Comparison of ENCODE assay signal across 28 cellular contexts in the genomic region with DNA sequence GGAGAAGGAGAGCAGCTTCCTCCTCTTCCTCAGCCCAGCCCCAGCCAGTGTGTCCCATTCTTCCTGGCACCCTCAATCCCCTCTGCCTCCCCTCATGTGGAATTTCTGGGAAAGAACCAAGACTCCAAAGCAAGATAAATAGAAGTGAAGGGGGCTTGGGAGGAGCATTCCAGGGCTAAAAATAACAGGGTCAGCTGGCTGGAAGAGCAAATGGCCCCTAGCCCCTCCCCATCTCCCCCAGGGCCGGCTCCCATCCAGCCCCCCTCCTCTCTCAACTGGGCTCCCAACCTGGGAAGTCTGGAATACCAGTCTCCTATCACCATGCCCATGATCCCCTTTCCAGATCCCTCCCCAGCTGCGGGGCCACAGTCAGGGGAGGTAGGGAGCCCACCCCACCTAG.
DNase-seq lines count a peak whose midpoint lies in the region; ATAC-seq, FAIRE-seq and TF ChIP-seq lines count a peak whose summit lies in the region.
"Had no signal": no experiment of that assay in that cellular context is flagged by ENCODE, and none has a peak within 500 bp of the region (broad histone marks: within the 10 kb centered on the region; RNA-seq: fewer than 3 reads in every experiment).

No MANE protein-coding gene starts in this region.

- peaks cover 5% of the 10 kb centered on the region for H3K27me3 Mint-ChIP-seq in astrocyte (ENCODE audit: low read depth, unreplicated experiment)
- H3K27me3 Mint-ChIP-seq: activated CD4-positive, alpha-beta memory T cell treated with anti-CD3 and anti-CD28 coated beads for 36 hours; CD4-positive, alpha-beta memory T cell had no signal

- no peak overlapping the region for H4K91ac ChIP-seq in neuronal stem cell (ENCODE audit: low read depth, low read length, poor library complexity)

- no peaks in the 10 kb centered on the region for H4K20me1 ChIP-seq in astrocyte (ENCODE audit: insufficient read depth, low read length)

- H3K4me2 ChIP-seq in A549 (no peak overlapping the region), astrocyte (ENCODE audit: low read length) (no peak overlapping the region), neuronal stem cell (ENCODE audit: insufficient read depth, low read length, poor library complexity, severe bottlenecking) (no peak overlapping the region)

- no peak overlapping the region for H2BK120ac ChIP-seq in neuronal stem cell (ENCODE audit: low read depth, low read length)

- H3K36me3 Mint-ChIP-seq in astrocyte (ENCODE audit: low read depth, unreplicated experiment): no peaks in the 10 kb centered on the region
- H3K36me3 Mint-ChIP-seq: activated CD4-positive, alpha-beta memory T cell treated with anti-CD3 and anti-CD28 coated beads for 36 hours; CD4-positive, alpha-beta memory T cell; naive B cell had no signal

- H3K27ac Mint-ChIP-seq in astrocyte (ENCODE audit: unreplicated experiment): peak overlapping the region; percentile 87
- H3K27ac Mint-ChIP-seq: activated CD4-positive, alpha-beta memory T cell treated with anti-CD3 and anti-CD28 coated beads for 36 hours; activated naive CD4-positive, alpha-beta T cell treated with anti-CD3 and anti-CD28 coated beads for 36 hours; naive B cell; T-helper 1 cell treated with Interleukin-12 subunit alpha and Interleukin-12 subunit beta and Interleukin-4 antibody, amounts not matched to agents 30 μg/mL and 1 μg/mL, for 36 hours had no signal

- no peak for DNase-seq in A549 (ENCODE audit: low read depth in 1 of 2, low spot score in 1 of 2)
- DNase-seq in astrocyte (ENCODE audit: low read depth): no peak
- peak; percentile 61 for DNase-seq in left kidney (ENCODE audit: low read depth, low spot score)
- DNase-seq in neuronal stem cell (ENCODE audit: low spot score): no peak
- no peak for DNase-seq in NCI-H748 (lab: John Stamatoyannopoulos, UW; ENCODE audit: unreplicated experiment)
- DNase-seq in occipital lobe (lab: John Stamatoyannopoulos, UW): no peak
- no peak for DNase-seq in hepatic stellate cell (ENCODE audit: low spot score)
- DNase-seq in HuH-7 (ENCODE audit: low spot score): no peak
- DNase-seq: activated CD4-positive, alpha-beta memory T cell treated with anti-CD3 and anti-CD28 coated beads for 36 hours; activated naive CD4-positive, alpha-beta T cell treated with anti-CD3 and anti-CD28 coated beads for 36 hours; adrenal gland; AML-193; body of pancreas; CD4-positive, alpha-beta memory T cell; cerebellar nuclear complex; naive B cell; NCI-H2081; NCI-H2227 treated with DMSO at 0.1 percent for 48 hours; NCI-H526; NK-92 treated with Interleukin-12 subunit alpha and Interleukin-12 subunit beta, amount 100 ng/mL, for 24 hours; stimulated activated naive CD4-positive, alpha-beta T cell had no signal

- POLR2A ChIA-PET in A549 (lab: Yijun Ruan, JAX): no interaction called here

- peak overlapping the region; percentile 94 for H3K18ac ChIP-seq in neuronal stem cell (ENCODE audit: low read length)

- peaks cover 14% of the 10 kb centered on the region for H3K4me1 Mint-ChIP-seq in astrocyte (ENCODE audit: low read depth, unreplicated experiment)
- H3K4me1 Mint-ChIP-seq: naive B cell had no signal

- no peak for ATAC-seq in A549
- ATAC-seq: body of pancreas, left lobe of liver had no signal

- 60% methylated on average over 2 of the region's 2 CpGs for WGBS in A549 (ENCODE audit: missing lambda C conversion rate)
- no CpG with 5 or more reads among the region's 2 CpGs for WGBS in neuronal stem cell (ENCODE audit: extremely low coverage in 2 of 2, insufficient read length in 2 of 2, insufficient replicate concordance in 1 of 2), 2 donors

- no peak overlapping the region for H3K4ac ChIP-seq in neuronal stem cell (ENCODE audit: low read length)

- no peak overlapping the region for H3K4me3 Mint-ChIP-seq in astrocyte (ENCODE audit: unreplicated experiment)
- H3K4me3 Mint-ChIP-seq: activated CD4-positive, alpha-beta memory T cell treated with anti-CD3 and anti-CD28 coated beads for 36 hours; activated naive CD4-positive, alpha-beta T cell treated with anti-CD3 and anti-CD28 coated beads for 36 hours; CD4-positive, alpha-beta memory T cell; T-helper 1 cell treated with Interleukin-12 subunit alpha and Interleukin-12 subunit beta and Interleukin-4 antibody, amounts not matched to agents 30 μg/mL and 1 μg/mL, for 36 hours had no signal

- H3K14ac ChIP-seq in neuronal stem cell (ENCODE audit: low read length): no peak overlapping the region

- H3K9ac ChIP-seq in astrocyte (ENCODE audit: low read length) (no peak overlapping the region), neuronal stem cell (ENCODE audit: low read depth, low read length, poor library complexity) (peak overlapping the region; percentile 44)

- no peaks in the 10 kb centered on the region for H3K9me3 Mint-ChIP-seq in astrocyte (ENCODE audit: unreplicated experiment)
- H3K9me3 Mint-ChIP-seq: activated CD4-positive, alpha-beta memory T cell treated with anti-CD3 and anti-CD28 coated beads for 36 hours; activated naive CD4-positive, alpha-beta T cell treated with anti-CD3 and anti-CD28 coated beads for 36 hours; CD4-positive, alpha-beta memory T cell; naive B cell; T-helper 1 cell treated with Interleukin-12 subunit alpha and Interleukin-12 subunit beta and Interleukin-4 antibody, amounts not matched to agents 30 μg/mL and 1 μg/mL, for 36 hours had no signal

- CTCF ChIA-PET in A549 (lab: Yijun Ruan, JAX): interaction anchor here (1.1 to 39.5 kb wide), 5 partner anchors 15 to 131 kb away, joined by 3 to 678 read pairs (median 3); no protein-coding TSS in a partner anchor

- FAIRE-seq in A549 (lab: Jason Lieb, UNC) (no peak), astrocyte (lab: Jason Lieb, UNC) (no peak)
- FAIRE-seq: A204.1, endothelial cell of umbilical vein, TTC549 had no signal

- H3K36me3 ChIP-seq in astrocyte (ENCODE audit: insufficient read depth, low read length) (no peaks in the 10 kb centered on the region), neuronal stem cell (replicated peaks in 1 of 2; ENCODE audit: control insufficient read depth in 2 of 2, insufficient read depth in 2 of 2, low read length in 2 of 2) (no peaks in the 10 kb centered on the region)
- H3K36me3 ChIP-seq: adrenal gland had no signal

- H3K27ac ChIP-seq in A549: peak overlapping the region; percentile 2 to 65; a peak in 4 of 6 replicates
- no peak overlapping the region for H3K27ac ChIP-seq in astrocyte (ENCODE audit: low read depth, low read length)
- peak overlapping the region; percentile 48 for H3K27ac ChIP-seq in neuronal stem cell (replicated peaks; ENCODE audit: low read length)
- H3K27ac ChIP-seq: adrenal gland, body of pancreas, HL-60, SK-N-MC had no signal

- no peak overlapping the region for H3K23ac ChIP-seq in neuronal stem cell (ENCODE audit: low read depth, low read length, poor library complexity)

- no peak for TF ChIP-seq RAD21 in A549 (conservative IDR thresholded peaks at IDR 0.05 in 1 of 2, IDR thresholded peaks at IDR 0.05 in 1 of 2)

- no peak overlapping the region for H2BK5ac ChIP-seq in neuronal stem cell (ENCODE audit: low read length)

- TF ChIP-seq CTCF in A549 (IDR thresholded peaks at IDR 0.05) (no peak), astrocyte (IDR thresholded peaks at IDR 0.05; ENCODE audit: insufficient read depth, low read depth, low read length) (no peak)

- H2BK12ac ChIP-seq in neuronal stem cell (ENCODE audit: low read length): peak overlapping the region; percentile 75

- peaks cover 38% of the 10 kb centered on the region for H3K4me1 ChIP-seq in A549
- peaks cover 21% of the 10 kb centered on the region for H3K4me1 ChIP-seq in astrocyte (ENCODE audit: insufficient read depth, low read length)
- H3K4me1 ChIP-seq in neuronal stem cell (ENCODE audit: control insufficient read depth in 2 of 2, insufficient read depth in 1 of 2, low read depth in 1 of 2, low read length in 2 of 2): peaks cover 18 to 41% of the 10 kb centered on the region in 2 donors
- H3K4me1 ChIP-seq: body of pancreas had no signal

- H3K27me3 ChIP-seq in astrocyte (ENCODE audit: insufficient read depth, low read length): no peaks in the 10 kb centered on the region
- H3K27me3 ChIP-seq in neuronal stem cell (ENCODE audit: control insufficient read depth in 3 of 3, insufficient read depth in 3 of 3, low read depth in 1 of 3, low read length in 3 of 3): no peaks in the 10 kb centered on the region
- H3K27me3 ChIP-seq: adrenal gland, body of pancreas had no signal

- no peaks in the 10 kb centered on the region for H3K79me1 ChIP-seq in neuronal stem cell (ENCODE audit: low read depth, low read length)

- H4K8ac ChIP-seq in neuronal stem cell (ENCODE audit: low read depth, low read length): no peak overlapping the region

- H3K4me3 ChIP-seq in A549 (no peak overlapping the region), astrocyte (ENCODE audit: insufficient read depth, low read depth, low read length) (no peak overlapping the region), neuronal stem cell (ENCODE audit: low read length in 2 of 2) (no peak overlapping the region)
- H3K4me3 ChIP-seq: adrenal gland, body of pancreas, SK-N-MC had no signal

- H2AK5ac ChIP-seq in neuronal stem cell (ENCODE audit: low read depth, low read length): peak overlapping the region; percentile 24

- H2AFZ ChIP-seq in astrocyte (ENCODE audit: low read depth, low read length) (no peak overlapping the region), neuronal stem cell (ENCODE audit: low read length) (peak overlapping the region; percentile 43)

- H3K9me3 ChIP-seq in A549: no peaks in the 10 kb centered on the region
- no peaks in the 10 kb centered on the region for H3K9me3 ChIP-seq in astrocyte (ENCODE audit: insufficient read depth, low read depth, low read length)
- no peaks in the 10 kb centered on the region for H3K9me3 ChIP-seq in neuronal stem cell (replicated peaks in 1 of 2; ENCODE audit: control insufficient read depth in 2 of 2, insufficient read depth in 1 of 2, low read depth in 1 of 2, low read length in 2 of 2)
- H3K9me3 ChIP-seq: adrenal gland, body of pancreas had no signal

- TF ChIP-seq EP300 in A549 (IDR thresholded peaks at IDR 0.05): no peak

- no peaks in the 10 kb centered on the region for H3K79me2 ChIP-seq in astrocyte (ENCODE audit: insufficient read depth, low read length)

- TF ChIP-seq POLR2A in A549 (IDR thresholded peaks at IDR 0.05; ENCODE audit: low read length): no peak

- no peak overlapping the region for H2BK15ac ChIP-seq in neuronal stem cell (ENCODE audit: low read length)

TF ChIP-seq in A549, 52 proteins besides CTCF, POLR2A, EP300 and RAD21:
- TF ChIP-seq ZFP36 (IDR thresholded peaks at IDR 0.05; ENCODE audit: borderline replicate concordance, partially characterized antibody): no peak
- TF ChIP-seq JUNB (IDR thresholded peaks at IDR 0.05): no peak
- TF ChIP-seq FOXS1 (CRISPR knock-in tag; IDR thresholded peaks at IDR 0.05): no peak
- TF ChIP-seq RCOR1 (IDR thresholded peaks at IDR 0.05; ENCODE audit: low read depth, low read length): no peak
- TF ChIP-seq HOXB5 (CRISPR knock-in tag; IDR thresholded peaks at IDR 0.05): no peak
- no peak for TF ChIP-seq HDAC2 (IDR thresholded peaks at IDR 0.05)
